In the genomic region with DNA sequence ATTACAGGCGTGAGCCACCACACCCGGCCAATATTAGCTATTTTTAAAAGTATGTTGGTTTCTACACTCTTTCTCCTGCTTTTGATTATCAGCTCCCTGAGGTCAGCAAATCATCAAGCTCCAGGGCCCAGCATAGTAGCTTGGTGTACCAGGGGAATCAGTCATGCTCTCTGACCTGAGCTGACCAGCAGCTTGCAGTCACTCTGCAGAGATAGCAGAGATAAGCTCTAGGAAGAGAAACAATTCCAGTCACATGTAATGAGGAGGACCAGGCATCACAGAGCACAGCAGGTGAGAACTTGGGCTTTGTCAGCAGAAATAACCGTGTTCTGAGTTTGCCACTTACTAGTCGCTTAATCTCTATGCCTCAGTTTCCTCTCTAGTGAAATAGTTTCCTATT, we compare ENCODE assay signal across 26 cellular contexts. TPM values are rescaled to one million over a fixed set of nuclear protein-coding genes. Genes with fewer than 3 reads are reported as not detected.
"Had no signal": no experiment of that assay in that cellular context is flagged by ENCODE, and none has a peak within 500 bp of the region (broad histone marks: within the 10 kb centered on the region; RNA-seq: fewer than 3 reads in every experiment).

No MANE protein-coding gene starts in this region.

- H3K36me3 ChIP-seq: MG63 had no signal

- FAIRE-seq: HepG2 had no signal

- H3K4me3 ChIP-seq: MG63 had no signal

- H3K9ac ChIP-seq: SK-N-SH had no signal

- ATAC-seq: HepG2, Panc1, PC-3 had no signal

- H3K4me2 ChIP-seq: SK-N-SH had no signal

- H3K9me3 ChIP-seq: MG63, SK-N-SH had no signal

- H3K27ac ChIP-seq: RWPE1 had no signal

- H3K27me3 ChIP-seq: MG63 had no signal

- DNase-seq: IMR-90, Karpas-422, KG1, MG63, NCI-H1092, NCI-H1105 treated with DMSO at 0.1 percent for 48 hours, NCI-H1417 treated with DMSO at 0.1 percent for 48 hours, NCI-H146, NCI-H1694 treated with DMSO at 0.1 percent for 48 hours, NCI-H1930, NCI-H2081, NCI-H2107, NCI-H2227 treated with DMSO at 0.1 percent for 48 hours, NCI-H524, NCI-H526 treated with DMSO at 0.1 percent for 48 hours, NCI-H748 treated with DMSO at 0.1 percent for 48 hours, PC-3, SHP77, SW 1271 had no signal

- H3K9me2 ChIP-seq: SK-N-SH had no signal

RNA-seq across cellular contexts. Expression of gene PLEKHD1, which starts 8.5 kb away (rescaled TPM):
- total RNA-seq: HepG2, HT-29, NCI-H460, SK-MEL-5 had no signal
- polyA plus RNA-seq: IMR-90 had no signal
